In genomic region chr9:75027187-75028107, GRCh38 we compare ENCODE assay signal across 1 cellular context.
TF ChIP-seq lines count a peak whose summit lies in the region.

No MANE protein-coding gene starts in this region.

TF ChIP-seq in HepG2, 621 proteins besides CTCF, POLR2A, EP300 and RAD21 (continued from another document and continues in another):
- TF ChIP-seq ZNF558 (CRISPR knock-in tag; IDR thresholded peaks at IDR 0.05; ENCODE audit: borderline replicate concordance), result no peak
- no peak for TF ChIP-seq ZNF232 (CRISPR knock-in tag; IDR thresholded peaks at IDR 0.05; ENCODE audit: borderline replicate concordance)
- no peak for TF ChIP-seq MBD4 (IDR thresholded peaks at IDR 0.05; ENCODE audit: borderline replicate concordance, low read length)
- no peak for TF ChIP-seq GRHL1 (CRISPR knock-in tag; conservative IDR thresholded peaks at IDR 0.05)
- TF ChIP-seq NAIF1 (CRISPR knock-in tag; IDR thresholded peaks at IDR 0.05; ENCODE audit: borderline replicate concordance), result no peak
- TF ChIP-seq ZNF572 (CRISPR knock-in tag; IDR thresholded peaks at IDR 0.05), result 0 out of 2 replicates have a peak, but pooled peaks have one; percentile 79
- TF ChIP-seq CHCHD3 (CRISPR knock-in tag; IDR thresholded peaks at IDR 0.05), result no peak; the same call in 1 of the 2 replicates
- no peak for TF ChIP-seq ZNF839 (CRISPR knock-in tag; IDR thresholded peaks at IDR 0.05; ENCODE audit: borderline replicate concordance)
- peak; percentile 77 for TF ChIP-seq ZNF547 (CRISPR knock-in tag; IDR thresholded peaks at IDR 0.05)
- TF ChIP-seq SUZ12 (IDR thresholded peaks at IDR 0.05; ENCODE audit: low read depth, low read length), result no peak
- no peak for TF ChIP-seq ZNF580 (CRISPR knock-in tag; IDR thresholded peaks at IDR 0.05; ENCODE audit: borderline replicate concordance, low read depth)
- no peak for TF ChIP-seq ATM (IDR thresholded peaks at IDR 0.05; ENCODE audit: borderline replicate concordance)
- no peak for TF ChIP-seq ZNF775 (CRISPR knock-in tag; IDR thresholded peaks at IDR 0.05; ENCODE audit: borderline replicate concordance)
- no peak for TF ChIP-seq PAX8 (CRISPR knock-in tag; IDR thresholded peaks at IDR 0.05; ENCODE audit: borderline replicate concordance)
- TF ChIP-seq SP140L (CRISPR knock-in tag; IDR thresholded peaks at IDR 0.05; ENCODE audit: borderline replicate concordance), result no peak
- no peak for TF ChIP-seq PLSCR1 (CRISPR knock-in tag; IDR thresholded peaks at IDR 0.05; ENCODE audit: borderline replicate concordance)
- TF ChIP-seq RFX1 (IDR thresholded peaks at IDR 0.05), result no peak
- no peak for TF ChIP-seq ZNF737 (CRISPR knock-in tag; IDR thresholded peaks at IDR 0.05; ENCODE audit: borderline replicate concordance)
- no peak for TF ChIP-seq FOXK2 (IDR thresholded peaks at IDR 0.05)
- no peak for TF ChIP-seq ZNF646 (CRISPR knock-in tag; IDR thresholded peaks at IDR 0.05)
- no peak for TF ChIP-seq ZNF746 (CRISPR knock-in tag; IDR thresholded peaks at IDR 0.05)
- TF ChIP-seq ZNF451 (CRISPR knock-in tag; IDR thresholded peaks at IDR 0.05), result peak; percentile 17; the same call in 1 of the 2 replicates
- TF ChIP-seq TBP (CRISPR knock-in tag; IDR thresholded peaks at IDR 0.05), result no peak
- no peak for TF ChIP-seq LRRFIP1 (CRISPR knock-in tag; conservative IDR thresholded peaks at IDR 0.05)
- TF ChIP-seq TMF1 (CRISPR knock-in tag; IDR thresholded peaks at IDR 0.05; ENCODE audit: low read depth), result no peak; the same call in 1 of the 2 replicates
- no peak for TF ChIP-seq SP4 (CRISPR knock-in tag; IDR thresholded peaks at IDR 0.05)
- peak; percentile 49 for TF ChIP-seq HNF1B (CRISPR knock-in tag; IDR thresholded peaks at IDR 0.05)
- TF ChIP-seq SYNCRIP (IDR thresholded peaks at IDR 0.05; ENCODE audit: insufficient read depth, low read depth, low read length), result no peak
- 0 out of 2 replicates have a peak, but pooled peaks have one; percentile 35 for TF ChIP-seq EED (CRISPR knock-in tag; IDR thresholded peaks at IDR 0.05)
- TF ChIP-seq ZNF331 (CRISPR knock-in tag; IDR thresholded peaks at IDR 0.05), result 0 out of 2 replicates have a peak, but pooled peaks have one; percentile 47
- 0 out of 2 replicates have a peak, but pooled peaks have one; percentile 20 for TF ChIP-seq ZNF124 (CRISPR knock-in tag; IDR thresholded peaks at IDR 0.05)
- no peak for TF ChIP-seq ZNF343 (CRISPR knock-in tag; IDR thresholded peaks at IDR 0.05)
- no peak for TF ChIP-seq ZNF205 (CRISPR knock-in tag; IDR thresholded peaks at IDR 0.05)
- TF ChIP-seq THAP8 (CRISPR knock-in tag; IDR thresholded peaks at IDR 0.05; ENCODE audit: borderline replicate concordance), result no peak
- TF ChIP-seq SETDB1 (CRISPR knock-in tag; IDR thresholded peaks at IDR 0.05; ENCODE audit: borderline replicate concordance), result no peak
- TF ChIP-seq ZNF484 (CRISPR knock-in tag; IDR thresholded peaks at IDR 0.05; ENCODE audit: borderline replicate concordance, low read depth), result no peak
- peak; percentile 99; the same call in 1 of the 2 replicates for TF ChIP-seq ZNF777 (CRISPR knock-in tag; IDR thresholded peaks at IDR 0.05)
- no peak for TF ChIP-seq AHDC1 (CRISPR knock-in tag; IDR thresholded peaks at IDR 0.05; ENCODE audit: borderline replicate concordance)
- TF ChIP-seq KMT2A (CRISPR knock-in tag; IDR thresholded peaks at IDR 0.05), result peak; percentile 72; the same call in 1 of the 2 replicates
